ENCODE assay signal across 1 cellular context in the genomic region with DNA sequence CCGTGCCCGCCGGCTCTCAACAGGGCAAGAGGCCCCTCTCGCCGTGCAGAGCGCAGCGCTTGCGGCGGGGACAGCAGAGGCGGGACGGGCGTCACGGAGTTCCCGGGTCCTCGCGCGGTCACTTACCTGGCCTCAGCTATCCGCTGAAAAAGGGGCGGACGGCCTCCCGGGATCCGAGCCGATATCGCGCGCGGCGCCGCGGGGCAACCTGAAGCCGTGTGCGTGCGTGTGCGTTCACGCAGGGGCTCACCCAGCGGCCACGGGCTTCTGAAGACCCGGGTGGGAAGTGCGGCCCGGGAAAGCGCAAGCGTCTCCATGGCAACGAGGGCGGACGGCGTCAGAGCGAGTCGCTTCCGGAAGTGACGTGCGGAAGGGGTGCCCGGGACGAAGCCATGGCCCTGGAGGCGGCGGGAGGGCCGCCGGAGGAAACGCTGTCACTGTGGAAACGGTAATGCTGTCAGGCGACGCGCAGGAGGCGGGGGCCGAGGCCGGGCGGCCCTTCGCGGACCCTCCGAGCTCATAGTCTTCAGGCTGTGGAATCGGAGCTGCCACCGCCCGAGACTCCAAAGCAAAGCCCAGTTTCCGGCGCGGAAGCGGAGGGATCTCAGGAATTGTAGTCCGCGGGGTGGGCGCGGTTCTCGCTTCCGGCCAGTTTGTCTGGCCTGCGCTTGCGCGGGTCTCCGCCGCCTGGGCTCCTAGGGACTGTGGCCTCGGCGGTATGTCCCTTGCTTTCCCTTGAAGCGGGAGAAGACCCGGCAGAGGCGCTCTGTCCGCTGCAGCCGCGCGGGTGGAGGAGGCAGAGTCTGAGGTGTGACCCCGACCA.
A peak's percentile ranks its signal among the peaks of the same experiment; 100 is the strongest.
TF ChIP-seq lines count a peak whose summit lies in the region.

A gene (plus strand): TSS at position 365 of the 823 bp plus-strand sequence. CDS start 28 bp downstream, at position 393.

TF ChIP-seq in H1, 55 proteins besides CTCF, POLR2A, EP300 and RAD21:
- TF ChIP-seq MAFK (IDR thresholded peaks at IDR 0.05; ENCODE audit: low read depth, low read length) (no peak), SUZ12 (IDR thresholded peaks at IDR 0.05; ENCODE audit: low read length) (no peak), TAF7 (optimal IDR thresholded peaks at IDR 0.05; ENCODE audit: borderline replicate concordance, low read depth, low read length) (no peak), CHD2 (IDR thresholded peaks at IDR 0.05; ENCODE audit: low read length) (peak; percentile 85), GTF2F1 (IDR thresholded peaks at IDR 0.05; ENCODE audit: borderline replicate concordance, low read depth, low read length) (no peak), RXRA (IDR thresholded peaks at IDR 0.05; ENCODE audit: insufficient read depth, low read depth, low read length) (no peak), SIN3A (conservative IDR thresholded peaks at IDR 0.05 in 1 of 2, IDR thresholded peaks at IDR 0.05 in 1 of 2; ENCODE audit: low read depth in 1 of 2, low read length in 2 of 2) (peak; percentile 93 to 95; a peak in 3 of 4 replicates), JUN (IDR thresholded peaks at IDR 0.05; ENCODE audit: low read depth, low read length) (no peak), CEBPB (IDR thresholded peaks at IDR 0.05; ENCODE audit: low read depth, low read length) (no peak), SP2 (IDR thresholded peaks at IDR 0.05; ENCODE audit: low read length) (no peak), SRF (IDR thresholded peaks at IDR 0.05; ENCODE audit: low read depth, low read length) (no peak), EGR1 (IDR thresholded peaks at IDR 0.05; ENCODE audit: borderline replicate concordance, low read depth, low read length) (no peak), PHF8 (conservative IDR thresholded peaks at IDR 0.05; ENCODE audit: low read depth, low read length) (peak; percentile 78), EZH2 (IDR thresholded peaks at IDR 0.05; ENCODE audit: low read depth, low read length, severe bottlenecking) (no peak), GABPA (IDR thresholded peaks at IDR 0.05; ENCODE audit: borderline replicate concordance, insufficient read depth, low read length) (peak; percentile 89), SP4 (IDR thresholded peaks at IDR 0.05; ENCODE audit: low read length) (peak; percentile 86; the same call in 1 of the 2 replicates), HDAC6 (IDR thresholded peaks at IDR 0.05; ENCODE audit: low read depth, low read length) (no peak), CBX5 (IDR thresholded peaks at IDR 0.05; ENCODE audit: low read depth, low read length) (no peak), CREB1 (IDR thresholded peaks at IDR 0.05) (peak; percentile 96), BCL11A (IDR thresholded peaks at IDR 0.05; ENCODE audit: low read depth in 2 of 2, low read length in 2 of 2) (no peak), TAF1 (IDR thresholded peaks at IDR 0.05; ENCODE audit: low read depth, low read length) (peak; percentile 54; the same call in 1 of the 2 replicates), NANOG (IDR thresholded peaks at IDR 0.05; ENCODE audit: insufficient read depth, low read depth, low read length, poor library complexity, severe bottlenecking) (no peak), SP1 (IDR thresholded peaks at IDR 0.05; ENCODE audit: low read depth, low read length) (no peak), POU5F1 (IDR thresholded peaks at IDR 0.05; ENCODE audit: low read depth, low read length) (no peak), ASH2L (IDR thresholded peaks at IDR 0.05; ENCODE audit: low read length) (peak; percentile 88), BACH1 (IDR thresholded peaks at IDR 0.05; ENCODE audit: low read length) (no peak; the same call in 1 of the 2 replicates), KDM4A (IDR thresholded peaks at IDR 0.05; ENCODE audit: low read depth, low read length, severe bottlenecking) (peak; percentile 95), FOSL1 (IDR thresholded peaks at IDR 0.05; ENCODE audit: insufficient read depth, low read depth, low read length) (no peak), NRF1 (IDR thresholded peaks at IDR 0.05; ENCODE audit: low read depth, low read length) (peak; percentile 90), HDAC2 (IDR thresholded peaks at IDR 0.05; ENCODE audit: borderline replicate concordance in 1 of 2, low read depth in 2 of 2, low read length in 2 of 2) (no peak), YY1 (IDR thresholded peaks at IDR 0.05; ENCODE audit: low read depth, low read length) (no peak; the same call in 1 of the 2 replicates), CBX8 (IDR thresholded peaks at IDR 0.05; ENCODE audit: borderline replicate concordance, low read depth, low read length) (no peak), TEAD4 (IDR thresholded peaks at IDR 0.05; ENCODE audit: low read depth, low read length) (no peak), BRCA1 (IDR thresholded peaks at IDR 0.05; ENCODE audit: low read depth, low read length) (no peak), CHD1 (IDR thresholded peaks at IDR 0.05; ENCODE audit: low read depth, low read length) (no peak), POLR2AphosphoS5 (IDR thresholded peaks at IDR 0.05; ENCODE audit: low read depth, low read length) (no peak; the same call in 1 of the 2 replicates), JUND (IDR thresholded peaks at IDR 0.05; ENCODE audit: low read length) (no peak), RFX5 (IDR thresholded peaks at IDR 0.05; ENCODE audit: borderline replicate concordance, low read depth, low read length) (no peak), KDM5A (IDR thresholded peaks at IDR 0.05; ENCODE audit: low read length) (peak; percentile 68), SIX5 (IDR thresholded peaks at IDR 0.05; ENCODE audit: low read depth, low read length) (no peak; the same call in 1 of the 2 replicates), KDM1A (IDR thresholded peaks at IDR 0.05; ENCODE audit: borderline replicate concordance, low read length) (no peak), SIRT6 (IDR thresholded peaks at IDR 0.05; ENCODE audit: low read length) (no peak), TBP (IDR thresholded peaks at IDR 0.05; ENCODE audit: low read depth, low read length) (peak; percentile 13; the same call in 1 of the 2 replicates), CTBP2 (IDR thresholded peaks at IDR 0.05; ENCODE audit: borderline replicate concordance, insufficient read depth, insufficient read length, low read length) (no peak), SAP30 (IDR thresholded peaks at IDR 0.05; ENCODE audit: insufficient read depth, insufficient replicate concordance, low read length) (no peak), TCF12 (IDR thresholded peaks at IDR 0.05; ENCODE audit: low read depth, low read length) (no peak), RBBP5 (IDR thresholded peaks at IDR 0.05; ENCODE audit: borderline replicate concordance, low read depth, low read length) (peak; percentile 83), ZNF274 (IDR thresholded peaks at IDR 0.05; ENCODE audit: borderline replicate concordance, extremely low read depth, low read length) (no peak), RNF2 (IDR thresholded peaks at IDR 0.05; ENCODE audit: borderline replicate concordance, low read depth, low read length, missing control alignments, poor library complexity, severe bottlenecking) (no peak)
- TF ChIP-seq, protein P1, sequence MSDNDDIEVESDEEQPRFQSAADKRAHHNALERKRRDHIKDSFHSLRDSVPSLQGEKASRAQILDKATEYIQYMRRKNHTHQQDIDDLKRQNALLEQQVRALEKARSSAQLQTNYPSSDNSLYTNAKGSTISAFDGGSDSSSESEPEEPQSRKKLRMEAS (IDR thresholded peaks at IDR 0.05) = peak; percentile 32; the same call in 1 of the 2 replicates
- TF ChIP-seq, protein P2, sequence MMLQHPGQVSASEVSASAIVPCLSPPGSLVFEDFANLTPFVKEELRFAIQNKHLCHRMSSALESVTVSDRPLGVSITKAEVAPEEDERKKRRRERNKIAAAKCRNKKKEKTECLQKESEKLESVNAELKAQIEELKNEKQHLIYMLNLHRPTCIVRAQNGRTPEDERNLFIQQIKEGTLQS (IDR thresholded peaks at IDR 0.05; ENCODE audit: insufficient read depth, low read depth, low read length) = no peak
- TF ChIP-seq, protein P3, sequence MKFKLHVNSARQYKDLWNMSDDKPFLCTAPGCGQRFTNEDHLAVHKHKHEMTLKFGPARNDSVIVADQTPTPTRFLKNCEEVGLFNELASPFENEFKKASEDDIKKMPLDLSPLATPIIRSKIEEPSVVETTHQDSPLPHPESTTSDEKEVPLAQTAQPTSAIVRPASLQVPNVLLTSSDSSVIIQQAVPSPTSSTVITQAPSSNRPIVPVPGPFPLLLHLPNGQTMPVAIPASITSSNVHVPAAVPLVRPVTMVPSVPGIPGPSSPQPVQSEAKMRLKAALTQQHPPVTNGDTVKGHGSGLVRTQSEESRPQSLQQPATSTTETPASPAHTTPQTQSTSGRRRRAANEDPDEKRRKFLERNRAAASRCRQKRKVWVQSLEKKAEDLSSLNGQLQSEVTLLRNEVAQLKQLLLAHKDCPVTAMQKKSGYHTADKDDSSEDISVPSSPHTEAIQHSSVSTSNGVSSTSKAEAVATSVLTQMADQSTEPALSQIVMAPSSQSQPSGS (IDR thresholded peaks at IDR 0.05; ENCODE audit: low read length) = no peak
- TF ChIP-seq, protein P4, sequence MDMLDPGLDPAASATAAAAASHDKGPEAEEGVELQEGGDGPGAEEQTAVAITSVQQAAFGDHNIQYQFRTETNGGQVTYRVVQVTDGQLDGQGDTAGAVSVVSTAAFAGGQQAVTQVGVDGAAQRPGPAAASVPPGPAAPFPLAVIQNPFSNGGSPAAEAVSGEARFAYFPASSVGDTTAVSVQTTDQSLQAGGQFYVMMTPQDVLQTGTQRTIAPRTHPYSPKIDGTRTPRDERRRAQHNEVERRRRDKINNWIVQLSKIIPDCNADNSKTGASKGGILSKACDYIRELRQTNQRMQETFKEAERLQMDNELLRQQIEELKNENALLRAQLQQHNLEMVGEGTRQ (IDR thresholded peaks at IDR 0.05; ENCODE audit: low read length) = no peak
- TF ChIP-seq, protein P5, sequence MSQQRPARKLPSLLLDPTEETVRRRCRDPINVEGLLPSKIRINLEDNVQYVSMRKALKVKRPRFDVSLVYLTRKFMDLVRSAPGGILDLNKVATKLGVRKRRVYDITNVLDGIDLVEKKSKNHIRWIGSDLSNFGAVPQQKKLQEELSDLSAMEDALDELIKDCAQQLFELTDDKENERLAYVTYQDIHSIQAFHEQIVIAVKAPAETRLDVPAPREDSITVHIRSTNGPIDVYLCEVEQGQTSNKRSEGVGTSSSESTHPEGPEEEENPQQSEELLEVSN (IDR thresholded peaks at IDR 0.05) = no peak
- TF ChIP-seq, protein P6, sequence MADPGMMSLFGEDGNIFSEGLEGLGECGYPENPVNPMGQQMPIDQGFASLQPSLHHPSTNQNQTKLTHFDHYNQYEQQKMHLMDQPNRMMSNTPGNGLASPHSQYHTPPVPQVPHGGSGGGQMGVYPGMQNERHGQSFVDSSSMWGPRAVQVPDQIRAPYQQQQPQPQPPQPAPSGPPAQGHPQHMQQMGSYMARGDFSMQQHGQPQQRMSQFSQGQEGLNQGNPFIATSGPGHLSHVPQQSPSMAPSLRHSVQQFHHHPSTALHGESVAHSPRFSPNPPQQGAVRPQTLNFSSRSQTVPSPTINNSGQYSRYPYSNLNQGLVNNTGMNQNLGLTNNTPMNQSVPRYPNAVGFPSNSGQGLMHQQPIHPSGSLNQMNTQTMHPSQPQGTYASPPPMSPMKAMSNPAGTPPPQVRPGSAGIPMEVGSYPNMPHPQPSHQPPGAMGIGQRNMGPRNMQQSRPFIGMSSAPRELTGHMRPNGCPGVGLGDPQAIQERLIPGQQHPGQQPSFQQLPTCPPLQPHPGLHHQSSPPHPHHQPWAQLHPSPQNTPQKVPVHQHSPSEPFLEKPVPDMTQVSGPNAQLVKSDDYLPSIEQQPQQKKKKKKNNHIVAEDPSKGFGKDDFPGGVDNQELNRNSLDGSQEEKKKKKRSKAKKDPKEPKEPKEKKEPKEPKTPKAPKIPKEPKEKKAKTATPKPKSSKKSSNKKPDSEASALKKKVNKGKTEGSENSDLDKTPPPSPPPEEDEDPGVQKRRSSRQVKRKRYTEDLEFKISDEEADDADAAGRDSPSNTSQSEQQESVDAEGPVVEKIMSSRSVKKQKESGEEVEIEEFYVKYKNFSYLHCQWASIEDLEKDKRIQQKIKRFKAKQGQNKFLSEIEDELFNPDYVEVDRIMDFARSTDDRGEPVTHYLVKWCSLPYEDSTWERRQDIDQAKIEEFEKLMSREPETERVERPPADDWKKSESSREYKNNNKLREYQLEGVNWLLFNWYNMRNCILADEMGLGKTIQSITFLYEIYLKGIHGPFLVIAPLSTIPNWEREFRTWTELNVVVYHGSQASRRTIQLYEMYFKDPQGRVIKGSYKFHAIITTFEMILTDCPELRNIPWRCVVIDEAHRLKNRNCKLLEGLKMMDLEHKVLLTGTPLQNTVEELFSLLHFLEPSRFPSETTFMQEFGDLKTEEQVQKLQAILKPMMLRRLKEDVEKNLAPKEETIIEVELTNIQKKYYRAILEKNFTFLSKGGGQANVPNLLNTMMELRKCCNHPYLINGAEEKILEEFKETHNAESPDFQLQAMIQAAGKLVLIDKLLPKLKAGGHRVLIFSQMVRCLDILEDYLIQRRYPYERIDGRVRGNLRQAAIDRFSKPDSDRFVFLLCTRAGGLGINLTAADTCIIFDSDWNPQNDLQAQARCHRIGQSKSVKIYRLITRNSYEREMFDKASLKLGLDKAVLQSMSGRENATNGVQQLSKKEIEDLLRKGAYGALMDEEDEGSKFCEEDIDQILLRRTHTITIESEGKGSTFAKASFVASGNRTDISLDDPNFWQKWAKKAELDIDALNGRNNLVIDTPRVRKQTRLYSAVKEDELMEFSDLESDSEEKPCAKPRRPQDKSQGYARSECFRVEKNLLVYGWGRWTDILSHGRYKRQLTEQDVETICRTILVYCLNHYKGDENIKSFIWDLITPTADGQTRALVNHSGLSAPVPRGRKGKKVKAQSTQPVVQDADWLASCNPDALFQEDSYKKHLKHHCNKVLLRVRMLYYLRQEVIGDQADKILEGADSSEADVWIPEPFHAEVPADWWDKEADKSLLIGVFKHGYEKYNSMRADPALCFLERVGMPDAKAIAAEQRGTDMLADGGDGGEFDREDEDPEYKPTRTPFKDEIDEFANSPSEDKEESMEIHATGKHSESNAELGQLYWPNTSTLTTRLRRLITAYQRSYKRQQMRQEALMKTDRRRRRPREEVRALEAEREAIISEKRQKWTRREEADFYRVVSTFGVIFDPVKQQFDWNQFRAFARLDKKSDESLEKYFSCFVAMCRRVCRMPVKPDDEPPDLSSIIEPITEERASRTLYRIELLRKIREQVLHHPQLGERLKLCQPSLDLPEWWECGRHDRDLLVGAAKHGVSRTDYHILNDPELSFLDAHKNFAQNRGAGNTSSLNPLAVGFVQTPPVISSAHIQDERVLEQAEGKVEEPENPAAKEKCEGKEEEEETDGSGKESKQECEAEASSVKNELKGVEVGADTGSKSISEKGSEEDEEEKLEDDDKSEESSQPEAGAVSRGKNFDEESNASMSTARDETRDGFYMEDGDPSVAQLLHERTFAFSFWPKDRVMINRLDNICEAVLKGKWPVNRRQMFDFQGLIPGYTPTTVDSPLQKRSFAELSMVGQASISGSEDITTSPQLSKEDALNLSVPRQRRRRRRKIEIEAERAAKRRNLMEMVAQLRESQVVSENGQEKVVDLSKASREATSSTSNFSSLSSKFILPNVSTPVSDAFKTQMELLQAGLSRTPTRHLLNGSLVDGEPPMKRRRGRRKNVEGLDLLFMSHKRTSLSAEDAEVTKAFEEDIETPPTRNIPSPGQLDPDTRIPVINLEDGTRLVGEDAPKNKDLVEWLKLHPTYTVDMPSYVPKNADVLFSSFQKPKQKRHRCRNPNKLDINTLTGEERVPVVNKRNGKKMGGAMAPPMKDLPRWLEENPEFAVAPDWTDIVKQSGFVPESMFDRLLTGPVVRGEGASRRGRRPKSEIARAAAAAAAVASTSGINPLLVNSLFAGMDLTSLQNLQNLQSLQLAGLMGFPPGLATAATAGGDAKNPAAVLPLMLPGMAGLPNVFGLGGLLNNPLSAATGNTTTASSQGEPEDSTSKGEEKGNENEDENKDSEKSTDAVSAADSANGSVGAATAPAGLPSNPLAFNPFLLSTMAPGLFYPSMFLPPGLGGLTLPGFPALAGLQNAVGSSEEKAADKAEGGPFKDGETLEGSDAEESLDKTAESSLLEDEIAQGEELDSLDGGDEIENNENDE (IDR thresholded peaks at IDR 0.05; ENCODE audit: insufficient replicate concordance, low read length) = no peak
